In genomic region chr11:64233913-64234839, GRCh38 we compare ENCODE assay signal across 8 cellular contexts.
DNase-seq lines count a peak whose midpoint lies in the region; ATAC-seq, FAIRE-seq and TF ChIP-seq lines count a peak whose summit lies in the region.

Gene VEGFB (plus strand): TSS chr11:64234584. CDS start chr11:64234834, 250 bp downstream.

- no peaks in the 10 kb centered on the region for H3K9me3 ChIP-seq in mucosa of rectum (ENCODE audit: control insufficient read depth in 2 of 2, low read length in 2 of 2)
- no peaks in the 10 kb centered on the region for H3K9me3 ChIP-seq in stomach smooth muscle (ENCODE audit: control insufficient read depth in 2 of 2, low read length in 2 of 2)

- H3K27ac ChIP-seq in mucosa of rectum (ENCODE audit: low read depth in 2 of 2, low read length in 2 of 2) (peak within 1 kb of the TSS; percentile 61 to 77), stomach smooth muscle (ENCODE audit: low read length) (peak within 1 kb of the TSS; percentile 70)

- TF ChIP-seq POLR2A in H54 (IDR thresholded peaks at IDR 0.05; ENCODE audit: low read depth, low read length): no peak
- no peak for TF ChIP-seq POLR2A in erythroblast (IDR thresholded peaks at IDR 0.05; ENCODE audit: low read length)

- peaks cover 0 to 5% of the 10 kb centered on the region in 2 donors for H3K36me3 ChIP-seq in mucosa of rectum (ENCODE audit: control insufficient read depth in 2 of 2, insufficient read depth in 2 of 2, low read length in 2 of 2)
- H3K36me3 ChIP-seq in stomach smooth muscle (ENCODE audit: control insufficient read depth in 2 of 2, insufficient read depth in 2 of 2, low read length in 2 of 2): peaks cover 8 to 10% of the 10 kb centered on the region in 2 donors

- H3K9ac ChIP-seq in mucosa of rectum (ENCODE audit: low read depth in 1 of 2, low read length in 2 of 2) (peak within 1 kb of the TSS; percentile 60 to 69), stomach smooth muscle (ENCODE audit: low read length in 2 of 2) (peak within 1 kb of the TSS; percentile 62 to 74)

- H3K4me1 ChIP-seq in mucosa of rectum (ENCODE audit: control insufficient read depth in 2 of 2, insufficient read depth in 2 of 2, low read length in 2 of 2): peaks cover 56 to 57% of the 10 kb centered on the region in 2 donors
- peaks cover 57% of the 10 kb centered on the region for H3K4me1 ChIP-seq in stomach smooth muscle (ENCODE audit: control insufficient read depth, insufficient read depth, low read length)

- H3K27me3 ChIP-seq in mucosa of rectum (ENCODE audit: control insufficient read depth in 2 of 2, insufficient read depth in 2 of 2, low read length in 2 of 2) (no peaks in the 10 kb centered on the region), stomach smooth muscle (ENCODE audit: control insufficient read depth in 1 of 2, insufficient read depth in 2 of 2, low read length in 2 of 2) (no peaks in the 10 kb centered on the region)

- H3K4me3 ChIP-seq in mucosa of rectum (ENCODE audit: low read length in 2 of 2) (peak within 1 kb of the TSS; percentile 60 to 74), stomach smooth muscle (ENCODE audit: low read length in 2 of 2) (peak within 1 kb of the TSS; percentile 72 to 77)

- no peak for FAIRE-seq in H54 (lab: Jason Lieb, UNC)

- ATAC-seq in GM19467 (IDR thresholded peaks at IDR 0.05; ENCODE audit: unreplicated experiment): no peak

- DNase-seq in COR-L47 (lab: John Stamatoyannopoulos, UW) (peak; percentile 56), H54 (ENCODE audit: insufficient read length, low spot score) (peak; percentile 67), NCI-H510A treated with DMSO at 0.1 percent for 48 hours (lab: John Stamatoyannopoulos, UW) (peak; percentile 39), erythroblast (lab: John Stamatoyannopoulos, UW) (peak; percentile 72 to 75)
- DNase-seq in activated T-cell treated with anti-CD3 and anti-CD28 coated beads, Interleukin-2, amount 50 U/mL, for 1 hour: peak; percentile 80
